ENCODE assay signal across 19 cellular contexts in the genomic region with DNA sequence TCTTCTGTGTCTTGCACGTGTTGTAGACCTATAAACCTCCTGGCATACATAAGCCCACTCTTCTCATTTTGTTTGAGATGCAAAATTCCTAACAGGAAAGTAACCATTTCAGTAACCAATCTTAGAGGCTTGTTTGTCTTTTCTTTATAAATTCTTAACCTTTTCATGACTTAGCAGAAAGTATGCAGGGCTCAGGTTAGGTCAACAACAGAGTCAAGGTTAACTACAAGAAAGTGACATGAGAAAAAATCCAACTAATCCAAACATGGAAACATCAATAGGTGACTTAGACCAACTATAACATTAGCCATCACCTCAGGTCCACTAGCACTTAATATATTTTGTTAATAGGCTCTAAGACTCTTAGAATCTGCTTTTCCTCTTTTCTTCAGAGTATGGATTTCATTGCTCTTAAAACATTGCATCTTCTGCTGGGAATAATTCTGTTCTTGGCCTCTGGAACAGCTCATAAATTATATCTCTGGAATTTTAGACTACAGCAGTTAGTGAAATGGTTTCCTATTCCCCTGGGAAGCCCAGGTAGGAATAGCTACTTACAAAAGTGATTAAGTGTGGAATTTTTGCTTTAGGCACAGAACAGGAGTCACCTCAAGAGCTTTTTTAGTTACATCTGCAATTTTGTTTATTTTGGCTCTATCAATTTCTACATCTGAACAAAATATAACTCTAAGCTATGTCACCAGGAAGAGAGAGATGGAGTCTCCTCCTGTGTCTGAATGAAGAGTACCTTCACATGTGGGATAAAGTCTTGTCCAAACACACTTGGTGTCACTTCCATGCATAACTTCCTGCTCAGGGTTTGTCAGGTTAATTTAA.
A peak's percentile ranks its signal among the peaks of the same experiment; 100 is the strongest.
DNase-seq lines count a peak whose midpoint lies in the region; ATAC-seq, FAIRE-seq and TF ChIP-seq lines count a peak whose summit lies in the region.
"Had no signal": no experiment of that assay in that cellular context is flagged by ENCODE, and none has a peak within 500 bp of the region (broad histone marks: within the 10 kb centered on the region; RNA-seq: fewer than 3 reads in every experiment).

No MANE protein-coding gene starts in this region.

- H3K9me3 Mint-ChIP-seq in progenitor cell of endocrine pancreas (ENCODE audit: low read depth): peaks cover 27% of the 10 kb centered on the region

- peaks cover 24% of the 10 kb centered on the region for H3K4me1 ChIP-seq in HepG2 (ENCODE audit: insufficient read depth, low read length)
- H3K4me1 ChIP-seq in right lobe of liver: no peaks in the 10 kb centered on the region
- peaks cover 22% of the 10 kb centered on the region for H3K4me1 ChIP-seq in hepatocyte (ENCODE audit: insufficient read depth)
- no peaks in the 10 kb centered on the region for H3K4me1 ChIP-seq in osteoblast (ENCODE audit: insufficient read depth, low read length)

- no peaks in the 10 kb centered on the region for H4K20me1 ChIP-seq in HepG2 (ENCODE audit: insufficient read depth, low read length)
- H4K20me1 ChIP-seq in hepatocyte (ENCODE audit: insufficient read depth, poor library complexity, severe bottlenecking): no peaks in the 10 kb centered on the region
- no peaks in the 10 kb centered on the region for H4K20me1 ChIP-seq in osteoblast (ENCODE audit: insufficient read depth, low read length)

- H3K9me2 ChIP-seq in hepatocyte (replicated peaks; ENCODE audit: insufficient read depth): no peaks in the 10 kb centered on the region

- in situ Hi-C loops in HepG2 (cut with HindIII; ENCODE audit: extremely low pct_ligation_motif_present, low pct_unique_long_range_greater_than_20kb): no loop called here

- no peak for TF ChIP-seq CTCF in HepG2 (CRISPR knock-in tag; IDR thresholded peaks at IDR 0.05)
- no peak for TF ChIP-seq CTCF in right lobe of liver (IDR thresholded peaks at IDR 0.05)
- no peak for TF ChIP-seq CTCF in hepatocyte (IDR thresholded peaks at IDR 0.05; ENCODE audit: poor library complexity)
- TF ChIP-seq CTCF in progenitor cell of endocrine pancreas (IDR thresholded peaks at IDR 0.05; ENCODE audit: unreplicated experiment): no peak
- no peak for TF ChIP-seq CTCF in lower leg skin (IDR thresholded peaks at IDR 0.05)
- no peak for TF ChIP-seq CTCF in osteoblast (IDR thresholded peaks at IDR 0.05; ENCODE audit: extremely low read depth, low read depth, low read length)

- H3K4me3 Mint-ChIP-seq in progenitor cell of endocrine pancreas (ENCODE audit: low read depth): no peak overlapping the region
- H3K4me3 Mint-ChIP-seq: B cell; CD4-positive, alpha-beta memory T cell had no signal

- FAIRE-seq in HepG2 (lab: Jason Lieb, UNC): peak; percentile 47
- FAIRE-seq: A204.1, D721Med, GM18507 had no signal

- POLR2A ChIA-PET in HepG2 (lab: Yijun Ruan, JAX): interaction anchor here (0.9 kb wide), 1 partner anchor 12 kb away, joined by 3 read pairs; no protein-coding TSS in a partner anchor

- WGBS in HepG2 (ENCODE audit: low lambda C conversion rate): 11% methylated on average over 1 of the region's 1 CpG
- WGBS in right lobe of liver (ENCODE audit: insufficient coverage, low coverage, low lambda C conversion rate, missing lambda C conversion rate): 92% methylated on average over 1 of the region's 1 CpG
- WGBS in hepatocyte (ENCODE audit: low lambda C conversion rate, missing lambda C conversion rate): 35% methylated on average over 1 of the region's 1 CpG
- 97% methylated on average over 1 of the region's 1 CpG for WGBS in lower leg skin, 2 donors

- H3K4me3 ChIP-seq in HepG2 (replicated peaks in 1 of 3; ENCODE audit: insufficient read depth in 1 of 3, low read depth in 2 of 3, low read length in 3 of 3) (no peak overlapping the region; a peak in 1 of 6 replicates), right lobe of liver (no peak overlapping the region), hepatocyte (no peak overlapping the region), lower leg skin (ENCODE audit: low read depth, poor library complexity, severe bottlenecking) (no peak overlapping the region), osteoblast (ENCODE audit: insufficient read depth, low read length) (no peak overlapping the region)
- H3K4me3 ChIP-seq: GM23248 had no signal

- no peaks in the 10 kb centered on the region for H3K27me3 ChIP-seq in HepG2 (ENCODE audit: control insufficient read depth in 1 of 2, insufficient read depth in 2 of 2, low read length in 2 of 2)
- no peaks in the 10 kb centered on the region for H3K27me3 ChIP-seq in right lobe of liver
- H3K27me3 ChIP-seq in hepatocyte: no peaks in the 10 kb centered on the region
- peaks cover 4% of the 10 kb centered on the region for H3K27me3 ChIP-seq in osteoblast (ENCODE audit: insufficient read depth, low read length)

- peak overlapping the region; percentile 73 for H3K27ac Mint-ChIP-seq in progenitor cell of endocrine pancreas
- H3K27ac Mint-ChIP-seq: B cell; CD4-positive, alpha-beta memory T cell had no signal

- peaks cover 15% of the 10 kb centered on the region for H3K4me1 Mint-ChIP-seq in progenitor cell of endocrine pancreas (ENCODE audit: low read depth)

- no peak for TF ChIP-seq RAD21 in HepG2 (CRISPR knock-in tag; IDR thresholded peaks at IDR 0.05)

- H3K36me3 ChIP-seq in HepG2 (replicated peaks in 1 of 2; ENCODE audit: control insufficient read depth in 1 of 2, insufficient read depth in 2 of 2, low read length in 2 of 2): no peaks in the 10 kb centered on the region
- H3K36me3 ChIP-seq in right lobe of liver: no peaks in the 10 kb centered on the region
- no peaks in the 10 kb centered on the region for H3K36me3 ChIP-seq in hepatocyte (replicated peaks; ENCODE audit: insufficient read depth, low read depth)
- H3K36me3 ChIP-seq in osteoblast (ENCODE audit: insufficient read depth, low read length): no peaks in the 10 kb centered on the region

- H3K79me2 ChIP-seq in HepG2 (ENCODE audit: insufficient read depth, low read length) (no peaks in the 10 kb centered on the region), hepatocyte (no peaks in the 10 kb centered on the region), osteoblast (ENCODE audit: insufficient read depth, low read length) (no peaks in the 10 kb centered on the region)

- H3K36me3 Mint-ChIP-seq in progenitor cell of endocrine pancreas (ENCODE audit: insufficient read depth): peaks cover 4% of the 10 kb centered on the region
- H3K36me3 Mint-ChIP-seq: CD4-positive, alpha-beta memory T cell had no signal

- DNase-seq in HepG2 (ENCODE audit: low spot score) (peak; percentile 83), right lobe of liver (no peak), hepatocyte (ENCODE audit: low spot score) (no peak), progenitor cell of endocrine pancreas (ENCODE audit: low spot score, unreplicated experiment) (no peak), lower leg skin (ENCODE audit: low spot score in 2 of 2) (no peak), osteoblast (ENCODE audit: insufficient read length, low spot score, missing footprints) (no peak)
- DNase-seq: CD4-positive, alpha-beta memory T cell; DMS153; DMS79 treated with DMSO at 0.1 percent for 48 hours; GF-D8; GM23248; H7; IMR-90 had no signal

- peak overlapping the region; percentile 52 for H3K27ac ChIP-seq in HepG2 (ENCODE audit: extremely low read length, insufficient read depth, low read length)
- H3K27ac ChIP-seq in right lobe of liver: no peak overlapping the region
- peak overlapping the region; percentile 43 for H3K27ac ChIP-seq in hepatocyte
- H3K27ac ChIP-seq in osteoblast (ENCODE audit: low read depth, low read length): no peak overlapping the region
- H3K27ac ChIP-seq: C4-2B, GM23248 had no signal

- TF ChIP-seq EP300 in HepG2 (IDR thresholded peaks at IDR 0.05; ENCODE audit: low read depth in 2 of 2, low read length in 2 of 2) (peak in 1 of 2 experiments; percentile 88; a peak in 2 of 4 replicates), HepG2 (CRISPR knock-in tag; IDR thresholded peaks at IDR 0.05; ENCODE audit: borderline replicate concordance) (peak; percentile 48; the same call in 1 of the 2 replicates)

- BruUV-seq in HepG2 (replicated peaks; lab: Mats Ljungman, UMichigan): no TSS peak

- H3K9ac ChIP-seq in HepG2 (ENCODE audit: insufficient read depth, low read depth, low read length): no peak overlapping the region
- H3K9ac ChIP-seq: GM23248 had no signal

- intact Hi-C loops in HepG2 (cut with micrococcal nuclease; ENCODE audit: unreplicated experiment) (no loop called here), right lobe of liver (cut with DNase I) (no loop called here), lower leg skin (cut with DNase I; ENCODE audit: low total_unique reads) (no loop called here)

- ATAC-seq in HepG2: peak; percentile 60
- no peak for ATAC-seq in right lobe of liver
- ATAC-seq in GM19351 (IDR thresholded peaks at IDR 0.05; ENCODE audit: unreplicated experiment): no peak

- H3K4me2 ChIP-seq in HepG2 (ENCODE audit: low read depth, low read length) (peak overlapping the region; percentile 6; the same call in 1 of the 2 replicates), hepatocyte (peak overlapping the region; percentile 7), osteoblast (ENCODE audit: insufficient read depth, low read length) (no peak overlapping the region)

- H2AFZ ChIP-seq in HepG2 (ENCODE audit: low read length) (no peak overlapping the region), hepatocyte (no peak overlapping the region), osteoblast (ENCODE audit: low read length) (no peak overlapping the region)
- H2AFZ ChIP-seq: GM23248 had no signal

- no peaks in the 10 kb centered on the region for H3K9me3 ChIP-seq in HepG2 (ENCODE audit: low read length)
- no peaks in the 10 kb centered on the region for H3K9me3 ChIP-seq in right lobe of liver
- no peaks in the 10 kb centered on the region for H3K9me3 ChIP-seq in hepatocyte (ENCODE audit: low read depth)
- no peaks in the 10 kb centered on the region for H3K9me3 ChIP-seq in osteoblast (ENCODE audit: low read depth, low read length)

- peaks cover 4% of the 10 kb centered on the region for H3K27me3 Mint-ChIP-seq in progenitor cell of endocrine pancreas
- H3K27me3 Mint-ChIP-seq: B cell; CD4-positive, alpha-beta memory T cell had no signal

- no peak for TF ChIP-seq POLR2A in HepG2 (IDR thresholded peaks at IDR 0.05; ENCODE audit: insufficient read depth in 1 of 2, low read depth in 2 of 2, low read length in 2 of 2)
- no peak for TF ChIP-seq POLR2A in right lobe of liver (IDR thresholded peaks at IDR 0.05)
- no peak for TF ChIP-seq POLR2A in lower leg skin (IDR thresholded peaks at IDR 0.05)

- CTCF ChIA-PET in HepG2 (lab: Yijun Ruan, JAX; ENCODE audit: low intra/inter-chr PET ratio, low total read pairs): no interaction called here

TF ChIP-seq in HepG2, 621 proteins besides CTCF, POLR2A, EP300 and RAD21 (continues in another document):
- TF ChIP-seq ZNF558 (CRISPR knock-in tag; IDR thresholded peaks at IDR 0.05; ENCODE audit: borderline replicate concordance): no peak
- TF ChIP-seq ZNF781 (CRISPR knock-in tag; IDR thresholded peaks at IDR 0.05; ENCODE audit: borderline replicate concordance, not compliant biosample characterization): no peak
- no peak for TF ChIP-seq ZNF160 (CRISPR knock-in tag; IDR thresholded peaks at IDR 0.05)
- peak; percentile 85; the same call in 1 of the 2 replicates for TF ChIP-seq ZNF652 (CRISPR knock-in tag; IDR thresholded peaks at IDR 0.05; ENCODE audit: borderline replicate concordance, low read depth)
- TF ChIP-seq ZMYM4 (CRISPR knock-in tag; IDR thresholded peaks at IDR 0.05): peak; percentile 52; the same call in 1 of the 2 replicates
- peak; percentile 74; the same call in 1 of the 2 replicates for TF ChIP-seq FOXJ3 (CRISPR knock-in tag; IDR thresholded peaks at IDR 0.05; ENCODE audit: borderline replicate concordance)
- TF ChIP-seq ZKSCAN1 (IDR thresholded peaks at IDR 0.05; ENCODE audit: low read length): no peak

Comparison
In these comparisons a context has a peak if more than half of its experiments do, and no peak if none do; other contexts are left out.
1. H3K27ac ChIP-seq: peak in HepG2 (single experiment) and hepatocyte (single experiment); none in right lobe of liver (0 of 3) and osteoblast (single experiment).